In the genomic region with DNA sequence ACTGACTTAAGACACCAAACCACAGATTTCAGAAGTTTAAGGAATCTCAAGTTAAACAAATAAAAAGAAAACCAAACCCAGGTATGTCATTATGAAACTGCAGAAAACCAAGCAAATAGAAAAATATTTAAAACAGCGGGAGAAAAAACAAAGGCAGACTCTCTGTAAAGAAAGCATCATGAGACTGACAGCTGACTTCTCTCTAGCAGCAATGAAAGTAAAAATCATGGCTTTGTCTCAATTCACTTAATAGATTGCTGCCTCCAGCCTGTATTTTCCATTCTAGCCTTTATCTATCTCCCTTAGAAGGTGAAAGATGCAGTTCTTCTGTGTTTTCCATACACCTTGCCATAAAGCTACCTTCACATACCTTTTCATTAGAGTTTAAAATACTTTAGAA, we compare ENCODE assay signal across 7 cellular contexts.
"Had no signal": no experiment of that assay in that cellular context is flagged by ENCODE, and none has a peak within 500 bp of the region (broad histone marks: within the 10 kb centered on the region; RNA-seq: fewer than 3 reads in every experiment).

No MANE protein-coding gene starts in this region.

- H3K36me3 Mint-ChIP-seq: IgD-negative memory B cell had no signal

- H3K4me3 Mint-ChIP-seq: IgD-negative memory B cell had no signal

- DNase-seq: IMR-90, KBM-7, KG1 had no signal

- FAIRE-seq: HTR-8/SVneo, K562 had no signal

- H3K27ac Mint-ChIP-seq: IgD-negative memory B cell had no signal

- H3K4me3 ChIP-seq: K562 had no signal

- ATAC-seq: K562 had no signal

- H3K27ac ChIP-seq: HL-60 had no signal

- H3K4me1 Mint-ChIP-seq: IgD-negative memory B cell had no signal
